20 cellular contexts compared by ENCODE assay signal in the genomic region with DNA sequence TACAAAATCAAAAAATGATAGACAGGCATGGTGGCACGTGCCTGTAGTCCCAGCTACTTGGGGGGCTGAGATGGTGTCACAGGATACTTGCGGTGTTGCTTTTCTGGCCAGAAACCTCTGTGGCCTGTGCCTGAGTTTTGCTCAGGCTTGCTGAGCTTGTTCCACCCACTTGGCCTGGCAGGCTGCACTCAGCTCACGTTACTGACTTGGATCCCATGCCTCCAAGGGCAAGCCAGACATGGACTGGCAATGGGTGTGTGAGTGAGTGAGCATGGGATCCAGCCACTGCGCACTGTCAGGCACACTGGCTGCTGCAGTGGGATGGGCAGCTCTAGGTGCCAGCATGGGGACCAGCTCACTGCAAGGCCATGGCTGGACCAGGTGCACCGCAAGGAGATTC.
DNase-seq lines count a peak whose midpoint lies in the region; ATAC-seq lines count a peak whose summit lies in the region.
"Had no signal": no experiment of that assay in that cellular context is flagged by ENCODE, and none has a peak within 500 bp of the region (broad histone marks: within the 10 kb centered on the region; RNA-seq: fewer than 3 reads in every experiment).

No MANE protein-coding gene starts in this region.

- H3K4me2 ChIP-seq in Karpas-422 (ENCODE audit: low read depth, low read length, poor library complexity, severe bottlenecking) = no peak overlapping the region

- H3K4me3 ChIP-seq in Karpas-422 (ENCODE audit: low read length) = no peak overlapping the region

- no peak for ATAC-seq in activated CD8-positive, alpha-beta memory T cell treated with anti-CD3 and anti-CD28 coated beads, Interleukin-2, amount 10 ng/mL, durations not matched to agents 7 days and 5 days
- ATAC-seq: PC-3 had no signal

- H3K36me3 ChIP-seq in Karpas-422 (ENCODE audit: insufficient read depth, low read length) = no peaks in the 10 kb centered on the region
- H3K36me3 ChIP-seq: BE2C had no signal

- no peaks in the 10 kb centered on the region for H3K9me3 ChIP-seq in Karpas-422 (ENCODE audit: low read length)
- H3K9me3 ChIP-seq: BE2C, Caco-2 had no signal

- H3K4me3 Mint-ChIP-seq in activated CD8-positive, alpha-beta memory T cell treated with anti-CD3 and anti-CD28 coated beads, Interleukin-2, amount 10 ng/mL, durations not matched to agents 7 days and 5 days = no peak overlapping the region
- H3K4me3 Mint-ChIP-seq: CD4-positive, alpha-beta T cell had no signal

- H3K9ac ChIP-seq in Karpas-422 (ENCODE audit: low read length) = no peak overlapping the region

- no peaks in the 10 kb centered on the region for H3K9me3 Mint-ChIP-seq in activated CD8-positive, alpha-beta memory T cell treated with anti-CD3 and anti-CD28 coated beads, Interleukin-2, amount 10 ng/mL, durations not matched to agents 7 days and 5 days (ENCODE audit: low read depth)
- H3K9me3 Mint-ChIP-seq: CD4-positive, alpha-beta T cell had no signal

- H3K79me2 ChIP-seq in Karpas-422 (ENCODE audit: low read length) = no peaks in the 10 kb centered on the region

- no peak overlapping the region for H3K27ac Mint-ChIP-seq in activated CD8-positive, alpha-beta memory T cell treated with anti-CD3 and anti-CD28 coated beads, Interleukin-2, amount 10 ng/mL, durations not matched to agents 7 days and 5 days
- H3K27ac Mint-ChIP-seq: CD4-positive, alpha-beta T cell had no signal

- H4K20me1 ChIP-seq in Karpas-422 (ENCODE audit: insufficient read depth, low read depth, low read length) = no peaks in the 10 kb centered on the region

- CTCF ChIA-PET in activated CD8-positive, alpha-beta memory T cell treated with anti-CD3 and anti-CD28 coated beads, Interleukin-2, amount 10 ng/mL, durations not matched to agents 7 days and 5 days (lab: Charles Lee) = interaction anchor here (2.0 to 9.1 kb wide), 2 partner anchors 105 to 151 kb away, joined by 6 to 157 read pairs; a partner anchor contains a TSS

- no peaks in the 10 kb centered on the region for H3K27me3 Mint-ChIP-seq in activated CD8-positive, alpha-beta memory T cell treated with anti-CD3 and anti-CD28 coated beads, Interleukin-2, amount 10 ng/mL, durations not matched to agents 7 days and 5 days
- H3K27me3 Mint-ChIP-seq: CD4-positive, alpha-beta T cell had no signal

- no peak overlapping the region for H3K27ac ChIP-seq in Karpas-422 (ENCODE audit: low read length)

- no peaks in the 10 kb centered on the region for H3K9me2 ChIP-seq in Karpas-422 (replicated peaks; ENCODE audit: insufficient read depth, low read length)

- DNase-seq in activated CD8-positive, alpha-beta memory T cell treated with anti-CD3 and anti-CD28 coated beads, Interleukin-2, amount 10 ng/mL, durations not matched to agents 7 days and 5 days = peak; percentile 25
- DNase-seq in activated CD8-positive, alpha-beta memory T cell treated with anti-CD3 and anti-CD28 coated beads, Interleukin-2, amount 50 U/mL, for 48 hours = no peak
- DNase-seq in Karpas-422 = peak; percentile 28
- peak; percentile 86 for DNase-seq in mesenteric fat pad (ENCODE audit: low spot score)
- peak; percentile 25 for DNase-seq in ureter (ENCODE audit: low spot score)
- no peak for DNase-seq in T-helper 1 cell
- DNase-seq in H4 (ENCODE audit: low spot score) = no peak
- DNase-seq: BE2C; Caco-2; CD4-positive, alpha-beta T cell; GF-D8; HCEC 1CT; KBM-7; MV-4-11; NCI-H1694 treated with DMSO at 0.1 percent for 48 hours; NCI-H2227 treated with DMSO at 0.1 percent for 48 hours; NCI-H510A treated with DMSO at 0.1 percent for 48 hours; NCI-H82; PC-3; RPMI8226 had no signal

- no peaks in the 10 kb centered on the region for H3K27me3 ChIP-seq in Karpas-422 (ENCODE audit: low read length)
- H3K27me3 ChIP-seq: BE2C had no signal

- no peaks in the 10 kb centered on the region for H3K4me1 ChIP-seq in Karpas-422 (ENCODE audit: low read length)

- no peaks in the 10 kb centered on the region for H3K36me3 Mint-ChIP-seq in activated CD8-positive, alpha-beta memory T cell treated with anti-CD3 and anti-CD28 coated beads, Interleukin-2, amount 10 ng/mL, durations not matched to agents 7 days and 5 days

- H3K4me1 Mint-ChIP-seq in activated CD8-positive, alpha-beta memory T cell treated with anti-CD3 and anti-CD28 coated beads, Interleukin-2, amount 10 ng/mL, durations not matched to agents 7 days and 5 days = peaks cover 21% of the 10 kb centered on the region

- H2AFZ ChIP-seq in Karpas-422 (ENCODE audit: low read length) = no peak overlapping the region

Comparison
In these comparisons a context has a peak if more than half of its experiments do, and no peak if none do; other contexts are left out.
1. DNase-seq: peak in activated CD8-positive, alpha-beta memory T cell treated with anti-CD3 and anti-CD28 coated beads, Interleukin-2, amount 10 ng/mL, durations not matched to agents 7 days and 5 days (single experiment), Karpas-422 (single experiment), mesenteric fat pad (single experiment) and ureter (single experiment); none in activated CD8-positive, alpha-beta memory T cell treated with anti-CD3 and anti-CD28 coated beads, Interleukin-2, amount 50 U/mL, for 48 hours (single experiment), T-helper 1 cell (0 of 5) and H4 (single experiment).